ENCODE assay signal across 16 cellular contexts in genomic region chr1:209822706-209823105, GRCh38. TPM values are rescaled to one million over a fixed set of nuclear protein-coding genes. Genes with fewer than 3 reads are reported as not detected.
DNase-seq lines count a peak whose midpoint lies in the region; ATAC-seq and TF ChIP-seq lines count a peak whose summit lies in the region.
"Had no signal": no experiment of that assay in that cellular context is flagged by ENCODE, and none has a peak within 500 bp of the region (broad histone marks: within the 10 kb centered on the region; RNA-seq: fewer than 3 reads in every experiment).

No MANE protein-coding gene starts in this region.

- H3K27ac Mint-ChIP-seq in T-helper 2 cell treated with Interferon-gamma antibody and Interleukin-4, amounts not matched to agents 5 μg/mL and 100 μg/mL, for 36 hours = no peak overlapping the region
- H3K27ac Mint-ChIP-seq in stimulated activated effector memory CD8-positive, alpha-beta T cell treated with anti-CD3 and anti-CD28 coated beads, Interleukin-12 subunit alpha, Interleukin-12 subunit beta, amount 100 ng/mL, for 72 hours = no peak overlapping the region
- H3K27ac Mint-ChIP-seq in osteocyte (ENCODE audit: unreplicated experiment) = no peak overlapping the region
- H3K27ac Mint-ChIP-seq: CD8-positive, alpha-beta memory T cell; progenitor cell of endocrine pancreas; type B pancreatic cell had no signal

- no peak for ATAC-seq in stimulated activated effector memory CD8-positive, alpha-beta T cell treated with anti-CD3 and anti-CD28 coated beads, Interleukin-12 subunit alpha, Interleukin-12 subunit beta, amount 100 ng/mL, for 72 hours

- no peak for TF ChIP-seq CTCF in RWPE1 (conservative IDR thresholded peaks at IDR 0.05; ENCODE audit: low read depth)
- TF ChIP-seq CTCF in epithelial cell of proximal tubule (conservative IDR thresholded peaks at IDR 0.05; ENCODE audit: low read depth, low read length) = no peak
- TF ChIP-seq CTCF in osteocyte (IDR thresholded peaks at IDR 0.05) = no peak

- peak overlapping the region; percentile 41; the same call in 1 of the 2 replicates for H3K27ac ChIP-seq in RWPE1

- POLR2A ChIA-PET in RWPE1 (lab: Yijun Ruan, JAX; ENCODE audit: low non-redundant PET) = interaction anchor here (1.6 kb wide), 1 partner anchor 17 kb away, joined by 6 read pairs; the partner anchor contains the start of gene IRF6

- no peaks in the 10 kb centered on the region for H3K9me3 Mint-ChIP-seq in T-helper 2 cell treated with Interferon-gamma antibody and Interleukin-4, amounts not matched to agents 5 μg/mL and 100 μg/mL, for 36 hours
- no peaks in the 10 kb centered on the region for H3K9me3 Mint-ChIP-seq in stimulated activated effector memory CD8-positive, alpha-beta T cell treated with anti-CD3 and anti-CD28 coated beads, Interleukin-12 subunit alpha, Interleukin-12 subunit beta, amount 100 ng/mL, for 72 hours
- H3K9me3 Mint-ChIP-seq in osteocyte (ENCODE audit: unreplicated experiment) = no peaks in the 10 kb centered on the region
- H3K9me3 Mint-ChIP-seq: CD8-positive, alpha-beta memory T cell had no signal

- H3K4me3 ChIP-seq in epithelial cell of proximal tubule (ENCODE audit: low read depth, low read length) = peak overlapping the region; percentile 1

- DNase-seq in T-helper 2 cell treated with Interferon-gamma antibody and Interleukin-4, amounts not matched to agents 5 μg/mL and 100 μg/mL, for 36 hours (ENCODE audit: low spot score) = no peak
- DNase-seq in T-helper 2 cell (no peak), RWPE1 (ENCODE audit: low spot score) (no peak), epithelial cell of proximal tubule (ENCODE audit: low read depth) (no peak), NCI-H2081 treated with DMSO at 0.1 percent for 48 hours (lab: John Stamatoyannopoulos, UW) (no peak), osteocyte (ENCODE audit: extremely low spot score, unreplicated experiment) (no peak), globus pallidus (ENCODE audit: low spot score) (no peak)
- DNase-seq in stimulated activated effector memory CD8-positive, alpha-beta T cell treated with anti-CD3 and anti-CD28 coated beads, Interleukin-12 subunit alpha, Interleukin-12 subunit beta, amount 100 ng/mL, for 72 hours (ENCODE audit: low spot score in 2 of 2) = no peak
- DNase-seq: activated CD8-positive, alpha-beta memory T cell treated with anti-CD3 and anti-CD28 coated beads for 24 hours; effector CD4-positive, alpha-beta T cell; islet precursor cell; NK-92 treated with Interleukin-12 subunit alpha and Interleukin-12 subunit beta, amount 100 ng/mL, for 24 hours had no signal

- H3K4me1 Mint-ChIP-seq in T-helper 2 cell treated with Interferon-gamma antibody and Interleukin-4, amounts not matched to agents 5 μg/mL and 100 μg/mL, for 36 hours (ENCODE audit: low read depth) = peaks cover 16% of the 10 kb centered on the region
- H3K4me1 Mint-ChIP-seq in stimulated activated effector memory CD8-positive, alpha-beta T cell treated with anti-CD3 and anti-CD28 coated beads, Interleukin-12 subunit alpha, Interleukin-12 subunit beta, amount 100 ng/mL, for 72 hours = peaks cover 24% of the 10 kb centered on the region
- H3K4me1 Mint-ChIP-seq in osteocyte (ENCODE audit: unreplicated experiment) = peaks cover 15% of the 10 kb centered on the region

- CTCF ChIA-PET in RWPE1 (lab: Yijun Ruan, JAX) = interaction anchor here (0.6 to 2.3 kb wide), 11 partner anchors 8 to 1845 kb away, joined by 3 to 21 read pairs (median 7); partner anchors contain the start of gene IRF6

- peak overlapping the region; percentile 20 for H3K4me3 Mint-ChIP-seq in T-helper 2 cell treated with Interferon-gamma antibody and Interleukin-4, amounts not matched to agents 5 μg/mL and 100 μg/mL, for 36 hours
- peak overlapping the region; percentile 13 for H3K4me3 Mint-ChIP-seq in stimulated activated effector memory CD8-positive, alpha-beta T cell treated with anti-CD3 and anti-CD28 coated beads, Interleukin-12 subunit alpha, Interleukin-12 subunit beta, amount 100 ng/mL, for 72 hours
- no peak overlapping the region for H3K4me3 Mint-ChIP-seq in osteocyte (ENCODE audit: unreplicated experiment)
- H3K4me3 Mint-ChIP-seq: CD8-positive, alpha-beta memory T cell; type B pancreatic cell had no signal

- H3K36me3 Mint-ChIP-seq in T-helper 2 cell treated with Interferon-gamma antibody and Interleukin-4, amounts not matched to agents 5 μg/mL and 100 μg/mL, for 36 hours (ENCODE audit: low read depth) = peaks cover 2% of the 10 kb centered on the region
- peaks cover 9% of the 10 kb centered on the region for H3K36me3 Mint-ChIP-seq in stimulated activated effector memory CD8-positive, alpha-beta T cell treated with anti-CD3 and anti-CD28 coated beads, Interleukin-12 subunit alpha, Interleukin-12 subunit beta, amount 100 ng/mL, for 72 hours
- no peaks in the 10 kb centered on the region for H3K36me3 Mint-ChIP-seq in osteocyte (ENCODE audit: unreplicated experiment)
- H3K36me3 Mint-ChIP-seq: type B pancreatic cell had no signal

- peaks cover 30% of the 10 kb centered on the region for H3K27me3 Mint-ChIP-seq in T-helper 2 cell treated with Interferon-gamma antibody and Interleukin-4, amounts not matched to agents 5 μg/mL and 100 μg/mL, for 36 hours (ENCODE audit: low read depth)
- peaks cover 31% of the 10 kb centered on the region for H3K27me3 Mint-ChIP-seq in osteocyte (ENCODE audit: unreplicated experiment)

RNA-seq across cellular contexts. Expression of gene UTP25, which starts 5.1 kb away (rescaled TPM):
- total RNA-seq in epithelial cell of proximal tubule = 7.5 and 10.9 TPM in 2 replicates
- total RNA-seq in osteocyte = 7.1 and 7.3 TPM in 2 replicates

RNA-seq across cellular contexts. Expression of gene IRF6, which starts 16.8 kb away (rescaled TPM):
- 12.9 and 43.8 TPM in 2 replicates for total RNA-seq in epithelial cell of proximal tubule
- 0.13 TPM in 1 of 2 replicates, not detected in the other for total RNA-seq in osteocyte
- total RNA-seq: A172 had no signal

RNA-seq across cellular contexts. Expression of gene C1orf74, which starts 38.3 kb away (rescaled TPM):
- total RNA-seq in epithelial cell of proximal tubule = 3.3 and 4.4 TPM in 2 replicates
- total RNA-seq in osteocyte = 1.6 TPM in 2 replicates

Comparison
In these comparisons a context has a peak if more than half of its experiments do, and no peak if none do; other contexts are left out.
1. RNA of gene IRF6, which starts 16.8 kb away (total RNA-seq): 12.9 to 43.8 TPM in epithelial cell of proximal tubule; 0.13 TPM in osteocyte; every median in the first group is over 10 times any median in the second.